In the genomic region with DNA sequence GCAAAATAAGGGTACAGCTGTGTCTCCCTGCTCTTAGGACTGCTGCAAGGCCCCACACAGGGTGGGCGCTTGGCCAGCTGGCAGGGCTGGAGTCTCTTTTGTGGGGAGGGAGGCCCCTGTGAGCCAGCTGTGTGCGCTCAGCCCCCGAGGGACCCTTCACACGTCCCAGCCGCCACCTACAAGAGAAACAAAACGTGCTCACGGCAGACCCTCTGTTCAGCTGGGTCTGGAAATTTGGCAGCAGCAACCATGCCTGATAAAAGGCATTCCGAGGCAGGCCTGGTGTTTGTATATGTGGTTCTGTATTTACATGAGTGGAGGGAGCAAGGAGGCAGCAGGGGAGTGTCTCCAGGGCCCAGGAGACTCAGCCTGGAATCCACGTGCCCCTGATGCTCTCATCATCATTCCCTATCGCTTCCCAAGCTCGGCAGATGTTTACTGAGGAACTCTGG, we compare ENCODE assay signal across 12 cellular contexts. TPM values are rescaled to one million over a fixed set of nuclear protein-coding genes. Genes with fewer than 3 reads are reported as not detected.
DNase-seq lines count a peak whose midpoint lies in the region; ATAC-seq, FAIRE-seq and TF ChIP-seq lines count a peak whose summit lies in the region.
"Had no signal": no experiment of that assay in that cellular context is flagged by ENCODE, and none has a peak within 500 bp of the region (broad histone marks: within the 10 kb centered on the region; RNA-seq: fewer than 3 reads in every experiment).

No MANE protein-coding gene starts in this region.

- H3K4ac ChIP-seq in neuronal stem cell (ENCODE audit: low read length): no peak overlapping the region

- H3K4me2 ChIP-seq in BLaER1 treated with 17β-estradiol and CSF1 and Interleukin-3, amounts not matched to agents 10 nM and 100 nM: peak overlapping the region; percentile 15 to 94 (median 79)
- H3K4me2 ChIP-seq in neuronal stem cell (ENCODE audit: insufficient read depth, low read length, poor library complexity, severe bottlenecking): no peak overlapping the region

- H4K20me1 ChIP-seq in BLaER1 treated with 17β-estradiol and CSF1 and Interleukin-3, amounts not matched to agents 10 nM and 100 nM: peaks cover 73 to 97% (median 93%) of the 10 kb centered on the region in 11 experiments

- no peaks in the 10 kb centered on the region for H3K27me3 ChIP-seq in BLaER1 treated with 17β-estradiol and CSF1 and Interleukin-3, amounts not matched to agents 10 nM and 100 nM
- H3K27me3 ChIP-seq in neuronal stem cell (ENCODE audit: control insufficient read depth in 3 of 3, insufficient read depth in 3 of 3, low read depth in 1 of 3, low read length in 3 of 3): no peaks in the 10 kb centered on the region

- intact Hi-C loops in mucosa of descending colon (cut with DNase I, micrococcal nuclease): no loop called here

- no peak for TF ChIP-seq CTCF in mucosa of descending colon (IDR thresholded peaks at IDR 0.05)

- no peaks in the 10 kb centered on the region for H3K9me3 ChIP-seq in BLaER1 treated with 17β-estradiol and CSF1 and Interleukin-3, amounts not matched to agents 10 nM and 100 nM (replicated peaks in 1 of 11)
- no peaks in the 10 kb centered on the region for H3K9me3 ChIP-seq in neuronal stem cell (replicated peaks in 1 of 2; ENCODE audit: control insufficient read depth in 2 of 2, insufficient read depth in 1 of 2, low read depth in 1 of 2, low read length in 2 of 2)
- H3K9me3 ChIP-seq in mucosa of descending colon: no peaks in the 10 kb centered on the region

- WGBS in neuronal stem cell (ENCODE audit: extremely low coverage in 2 of 2, insufficient read length in 2 of 2, insufficient replicate concordance in 1 of 2), 2 donors: no CpG with 5 or more reads among the region's 11 CpGs

- H3K9ac ChIP-seq in BLaER1 treated with 17β-estradiol and CSF1 and Interleukin-3, amounts not matched to agents 10 nM and 100 nM: peak overlapping the region in 4 of 11 experiments; percentile 15 to 41 (median 38); a peak in 5 of 22 replicates
- H3K9ac ChIP-seq in neuronal stem cell (ENCODE audit: low read depth, low read length, poor library complexity): no peak overlapping the region

- no peak overlapping the region for H2BK120ac ChIP-seq in neuronal stem cell (ENCODE audit: low read depth, low read length)

- peaks cover 51 to 89% (median 81%) of the 10 kb centered on the region in 10 experiments for H3K4me1 ChIP-seq in BLaER1 treated with 17β-estradiol and CSF1 and Interleukin-3, amounts not matched to agents 10 nM and 100 nM
- H3K4me1 ChIP-seq in neuronal stem cell (ENCODE audit: control insufficient read depth in 2 of 2, insufficient read depth in 1 of 2, low read depth in 1 of 2, low read length in 2 of 2) (peaks cover 0 to 6% of the 10 kb centered on the region in 2 donors), mucosa of descending colon (ENCODE audit: low read depth) (peaks cover 10% of the 10 kb centered on the region)

- DNase-seq in NCI-H2029 treated with DMSO at 0.1 percent for 48 hours (lab: John Stamatoyannopoulos, UW) (peak; percentile 51), neuronal stem cell (ENCODE audit: low spot score) (no peak), mucosa of descending colon (no peak), NCI-H774 (lab: John Stamatoyannopoulos, UW) (no peak)
- no peak for DNase-seq in stimulated activated naive CD4-positive, alpha-beta T cell (lab: John Stamatoyannopoulos, UW)
- DNase-seq: activated B cell treated with CpG ODN at 0.5 μM for 24 hours; CD4-positive, CD25-positive, alpha-beta regulatory T cell; NCI-H187 had no signal

- no peak overlapping the region for H3K23ac ChIP-seq in neuronal stem cell (ENCODE audit: low read depth, low read length, poor library complexity)

- FAIRE-seq in endometrium (lab: Jason Lieb, UNC): peak; percentile 92
- FAIRE-seq: colon had no signal

- H3K79me1 ChIP-seq in neuronal stem cell (ENCODE audit: low read depth, low read length): peaks cover 12% of the 10 kb centered on the region

- no peak overlapping the region for H2BK5ac ChIP-seq in neuronal stem cell (ENCODE audit: low read length)

- peak overlapping the region; percentile 41 for H2BK12ac ChIP-seq in neuronal stem cell (ENCODE audit: low read length)

- no peak for ATAC-seq in mucosa of descending colon
- no peak for ATAC-seq in GM19455 (IDR thresholded peaks at IDR 0.05; ENCODE audit: unreplicated experiment)

- no peak overlapping the region; a peak in 1 of 20 replicates for H3K4me3 ChIP-seq in BLaER1 treated with 17β-estradiol and CSF1 and Interleukin-3, amounts not matched to agents 10 nM and 100 nM
- H3K4me3 ChIP-seq in neuronal stem cell (ENCODE audit: low read length in 2 of 2) (no peak overlapping the region), mucosa of descending colon (no peak overlapping the region)

- H2BK15ac ChIP-seq in neuronal stem cell (ENCODE audit: low read length): no peak overlapping the region

- peak overlapping the region in 2 of 11 experiments; percentile 30 to 55; a peak in 2 of 22 replicates for H3K27ac ChIP-seq in BLaER1 treated with 17β-estradiol and CSF1 and Interleukin-3, amounts not matched to agents 10 nM and 100 nM
- H3K27ac ChIP-seq in neuronal stem cell (replicated peaks; ENCODE audit: low read length): no peak overlapping the region

- peak overlapping the region; percentile 37 for H2AK5ac ChIP-seq in neuronal stem cell (ENCODE audit: low read depth, low read length)

- H3K36me3 ChIP-seq in BLaER1 treated with 17β-estradiol and CSF1 and Interleukin-3, amounts not matched to agents 10 nM and 100 nM: peaks cover 0 to 7% (median 0%) of the 10 kb centered on the region in 11 experiments; a peak in 1 of 22 replicates
- H3K36me3 ChIP-seq in neuronal stem cell (replicated peaks in 1 of 2; ENCODE audit: control insufficient read depth in 2 of 2, insufficient read depth in 2 of 2, low read length in 2 of 2): no peaks in the 10 kb centered on the region
- no peaks in the 10 kb centered on the region for H3K36me3 ChIP-seq in mucosa of descending colon (ENCODE audit: low read depth)

- no peak overlapping the region for H2AFZ ChIP-seq in neuronal stem cell (ENCODE audit: low read length)

- H4K8ac ChIP-seq in neuronal stem cell (ENCODE audit: low read depth, low read length): no peak overlapping the region

- H4K91ac ChIP-seq in neuronal stem cell (ENCODE audit: low read depth, low read length, poor library complexity): no peak overlapping the region

- no peak overlapping the region for H3K14ac ChIP-seq in neuronal stem cell (ENCODE audit: low read length)

- H3K18ac ChIP-seq in neuronal stem cell (ENCODE audit: low read length): no peak overlapping the region

RNA-seq across cellular contexts. Expression of a gene that starts 49.7 kb away (rescaled TPM):
- 17.4 TPM for polyA plus RNA-seq in neuronal stem cell (2013, experiment 1 of 2)
- 17.8 TPM for polyA plus RNA-seq in neuronal stem cell (2013, experiment 2 of 2)
- total RNA-seq in mucosa of descending colon: 10 to 100 TPM; 11.5 to 15.1 (median 12.5) TPM

RNA-seq across cellular contexts. Expression of a gene that starts 57.9 kb away (rescaled TPM):
- polyA plus RNA-seq in neuronal stem cell (2013, experiment 1 of 2): 0.01 TPM
- polyA plus RNA-seq in neuronal stem cell (2013, experiment 2 of 2): not detected
- total RNA-seq in mucosa of descending colon: under 1 TPM in 2 of 3 donors, not detected in 1; 0.12 to 0.95 TPM
- total RNA-seq: CD4-positive, CD25-positive, alpha-beta regulatory T cell had no signal
- polyA plus RNA-seq: CD4-positive, CD25-positive, alpha-beta regulatory T cell had no signal
